19 cellular contexts compared by ENCODE assay signal in the genomic region with DNA sequence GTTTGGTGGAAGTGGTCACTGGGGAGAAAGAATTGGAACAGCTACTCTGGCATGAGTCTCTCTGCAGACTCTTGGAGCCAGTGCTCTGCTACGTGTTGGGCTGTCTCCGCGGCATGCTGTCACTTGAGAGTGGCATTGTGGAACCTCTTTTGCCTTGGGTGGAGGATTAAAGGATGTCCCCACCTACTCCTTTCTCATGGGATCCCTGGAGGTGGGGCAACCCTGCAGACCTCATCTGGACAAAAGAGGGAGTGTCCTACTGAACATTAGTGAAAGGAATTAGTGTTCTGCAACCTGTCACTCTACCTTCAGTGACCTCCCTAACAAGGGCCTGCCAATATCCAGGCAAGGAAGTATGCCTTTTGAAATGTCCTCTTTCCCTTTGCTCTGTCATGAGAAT.
DNase-seq lines count a peak whose midpoint lies in the region; ATAC-seq and TF ChIP-seq lines count a peak whose summit lies in the region.
"Had no signal": no experiment of that assay in that cellular context is flagged by ENCODE, and none has a peak within 500 bp of the region (broad histone marks: within the 10 kb centered on the region; RNA-seq: fewer than 3 reads in every experiment).

No MANE protein-coding gene starts in this region.

- H3K27me3 ChIP-seq in psoas muscle (ENCODE audit: insufficient read depth in 3 of 3, low read length in 2 of 3) (no peaks in the 10 kb centered on the region), aorta (ENCODE audit: control insufficient read depth in 1 of 2, insufficient read depth in 2 of 2, low read length in 1 of 2) (no peaks in the 10 kb centered on the region), Caco-2 (replicated peaks; ENCODE audit: control insufficient read depth, insufficient read depth, low read length) (no peaks in the 10 kb centered on the region)
- H3K27me3 ChIP-seq: BLaER1 treated with 17β-estradiol and CSF1 and Interleukin-3, amounts not matched to agents 10 nM and 100 nM had no signal

- 44 to 68% (median 61%) methylated on average over 3 of the region's 3 CpGs for WGBS in psoas muscle, 3 donors
- WGBS in aorta, 2 donors = 92 to 95% methylated on average over 3 of the region's 3 CpGs

- no peaks in the 10 kb centered on the region for H3K27me3 Mint-ChIP-seq in Caco-2 (ENCODE audit: insufficient read depth, unreplicated experiment)
- H3K27me3 Mint-ChIP-seq: CD4-positive, alpha-beta memory T cell had no signal

- H3K36me3 ChIP-seq in psoas muscle (ENCODE audit: insufficient read depth in 1 of 2, low read depth in 1 of 2) (no peaks in the 10 kb centered on the region), aorta (ENCODE audit: control insufficient read depth in 1 of 2, insufficient read depth in 2 of 2, low read length in 1 of 2) (no peaks in the 10 kb centered on the region), Caco-2 (ENCODE audit: control insufficient read depth, insufficient read depth, low read length) (no peaks in the 10 kb centered on the region)
- H3K36me3 ChIP-seq: BLaER1 treated with 17β-estradiol and CSF1 and Interleukin-3, amounts not matched to agents 10 nM and 100 nM; SJCRH30 had no signal

- no peak overlapping the region for H3K27ac Mint-ChIP-seq in Caco-2 (ENCODE audit: unreplicated experiment)
- H3K27ac Mint-ChIP-seq: CD4-positive, alpha-beta memory T cell; IgD-negative memory B cell had no signal

- no peaks in the 10 kb centered on the region for H3K9me3 Mint-ChIP-seq in Caco-2 (ENCODE audit: unreplicated experiment)
- H3K9me3 Mint-ChIP-seq: IgD-negative memory B cell had no signal

- TF ChIP-seq CTCF in psoas muscle (IDR thresholded peaks at IDR 0.05) (no peak), Caco-2 (IDR thresholded peaks at IDR 0.05; ENCODE audit: insufficient read depth in 1 of 2, low read depth in 1 of 2, low read length in 1 of 2, severe bottlenecking in 1 of 2, unreplicated experiment in 1 of 2) (no peak)

- H3K4me3 Mint-ChIP-seq in Caco-2 (ENCODE audit: unreplicated experiment) = no peak overlapping the region
- H3K4me3 Mint-ChIP-seq: CD4-positive, alpha-beta memory T cell; IgD-negative memory B cell had no signal

- H3K4me3 ChIP-seq in psoas muscle (no peak overlapping the region), aorta (ENCODE audit: low read length in 2 of 2) (no peak overlapping the region), Caco-2 (ENCODE audit: low read depth, low read length) (no peak overlapping the region)
- H3K4me3 ChIP-seq: BLaER1 treated with 17β-estradiol and CSF1 and Interleukin-3, amounts not matched to agents 10 nM and 100 nM; SJCRH30 had no signal

- H3K9me3 ChIP-seq in psoas muscle = no peaks in the 10 kb centered on the region
- H3K9me3 ChIP-seq in aorta (ENCODE audit: control insufficient read depth, low read length) = no peaks in the 10 kb centered on the region
- H3K9me3 ChIP-seq in Caco-2 = no peaks in the 10 kb centered on the region
- H3K9me3 ChIP-seq: BLaER1 treated with 17β-estradiol and CSF1 and Interleukin-3, amounts not matched to agents 10 nM and 100 nM; SJCRH30 had no signal

- no peak overlapping the region for H3K27ac ChIP-seq in psoas muscle
- H3K27ac ChIP-seq in aorta (ENCODE audit: low read depth in 1 of 2, low read length in 2 of 2) = no peak overlapping the region
- H3K27ac ChIP-seq: BLaER1 treated with 17β-estradiol and CSF1 and Interleukin-3, amounts not matched to agents 10 nM and 100 nM; SJCRH30 had no signal

- POLR2A ChIA-PET in Caco-2 (lab: Charles Lee) = no interaction called here

- H3K4me1 ChIP-seq in psoas muscle = peaks cover 4% of the 10 kb centered on the region
- H3K4me1 ChIP-seq in aorta (ENCODE audit: control insufficient read depth in 1 of 2, insufficient read depth in 2 of 2, low read length in 2 of 2) = peaks cover 0 to 10% of the 10 kb centered on the region in 2 donors
- no peaks in the 10 kb centered on the region for H3K4me1 ChIP-seq in Caco-2
- H3K4me1 ChIP-seq: BLaER1 treated with 17β-estradiol and CSF1 and Interleukin-3, amounts not matched to agents 10 nM and 100 nM; SJCRH30 had no signal

- peak; percentile 28 for DNase-seq in COLO829 (ENCODE audit: low spot score)
- DNase-seq in NCI-H82 (lab: John Stamatoyannopoulos, UW) = peak; percentile 92
- DNase-seq in cerebellar cortex (ENCODE audit: low spot score) = peak; percentile 64
- DNase-seq in psoas muscle = no peak
- no peak for DNase-seq in aorta
- no peak for DNase-seq in NCI-H446 treated with DMSO at 0.1 percent for 48 hours (lab: John Stamatoyannopoulos, UW)
- no peak for DNase-seq in Caco-2
- DNase-seq: 8988T; CD4-positive, alpha-beta memory T cell; GF-D8; GOT3; NCI-H1417; NCI-H1694 treated with DMSO at 0.1 percent for 48 hours; NCI-H446; OCI-M1; SJCRH30 had no signal

- CTCF ChIA-PET in Caco-2 (lab: Charles Lee) = no interaction called here

- H3K36me3 Mint-ChIP-seq in Caco-2 (ENCODE audit: insufficient read depth, unreplicated experiment) = no peaks in the 10 kb centered on the region
- H3K36me3 Mint-ChIP-seq: CD4-positive, alpha-beta memory T cell had no signal

- intact Hi-C loops in psoas muscle (cut with DNase I) = no loop called here
- intact Hi-C loops in aorta (cut with DNase I) = no loop called here
- intact Hi-C loops in Caco-2 (cut with micrococcal nuclease; ENCODE audit: unreplicated experiment) = no loop called here

- BruUV-seq in Caco-2 (replicated peaks; lab: Mats Ljungman, UMichigan) = no TSS peak

- ATAC-seq in psoas muscle (peak in 3 of 4 donors; percentile 27 to 57 (median 57)), aorta (ENCODE audit: low FRiP score) (no peak)
- ATAC-seq: HCT116 had no signal

- H3K4me1 Mint-ChIP-seq in Caco-2 (ENCODE audit: low read depth, unreplicated experiment) = no peaks in the 10 kb centered on the region
- H3K4me1 Mint-ChIP-seq: CD4-positive, alpha-beta memory T cell; IgD-negative memory B cell had no signal

Comparison
In these comparisons a context has a peak if more than half of its experiments do, and no peak if none do; other contexts are left out.
1. DNase-seq: peak in COLO829 (single experiment), NCI-H82 (single experiment) and cerebellar cortex (single experiment); none in psoas muscle (0 of 2), aorta (0 of 2), NCI-H446 treated with DMSO at 0.1 percent for 48 hours (single experiment) and Caco-2 (0 of 2).